8 cellular contexts compared by ENCODE assay signal in the genomic region with DNA sequence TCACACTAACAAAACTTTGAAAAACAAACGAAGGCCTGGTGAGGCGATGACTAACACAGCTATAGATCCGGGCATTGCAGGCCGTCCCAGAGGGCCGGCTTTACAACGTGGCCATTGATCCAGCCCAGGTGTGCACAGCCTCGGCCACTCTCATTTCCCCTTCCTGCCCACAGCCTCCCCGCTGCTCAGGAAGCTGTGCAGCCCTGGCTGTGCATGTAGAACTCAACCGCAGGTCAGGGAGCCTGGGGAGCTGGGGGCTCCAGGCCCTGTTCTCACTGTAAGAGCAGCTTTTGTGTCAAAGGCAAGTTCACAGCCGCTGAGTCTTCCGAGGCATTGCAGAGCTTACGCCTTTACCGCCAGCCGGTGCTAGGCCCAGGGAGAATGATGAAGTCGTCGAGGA.
DNase-seq lines count a peak whose midpoint lies in the region; ATAC-seq and TF ChIP-seq lines count a peak whose summit lies in the region.

No MANE protein-coding gene starts in this region.

- CTCF ChIA-PET in CD4-positive, alpha-beta T cell (lab: Charles Lee): no interaction called here

- H3K27ac Mint-ChIP-seq in CD4-positive, alpha-beta T cell: peak overlapping the region; percentile 82
- H3K27ac Mint-ChIP-seq in activated T-helper 1 cell treated with anti-CD3 and anti-CD28 coated beads, Interleukin-12 subunit alpha, Interleukin-12 subunit beta, Interleukin-2, Interleukin-4 antibody, amounts not matched to agents 30 ng/mL and 10 ng/mL and 1 ng/mL, durations not matched to agents 14 hours and 24 hours and 36 hours: no peak overlapping the region
- peak overlapping the region; percentile 93 for H3K27ac Mint-ChIP-seq in stimulated activated naive B cell treated with anti-CD40 and anti-IgM and Interleukin-4, amounts not matched to agents 10 μg/mL and 1 μg/mL and 100 μg/mL, for 72 hours

- intact Hi-C loops in CD4-positive, alpha-beta T cell (cut with DNase I, micrococcal nuclease): no loop called here
- intact Hi-C loops in activated T-helper 1 cell treated with anti-CD3 and anti-CD28 coated beads, Interleukin-12 subunit alpha, Interleukin-12 subunit beta, Interleukin-2, Interleukin-4 antibody, amounts not matched to agents 30 ng/mL and 10 ng/mL and 1 ng/mL, durations not matched to agents 14 hours and 24 hours and 36 hours (cut with micrococcal nuclease): no loop called here

- peak; percentile 76 for ATAC-seq in CD4-positive, alpha-beta T cell (ENCODE audit: poor library complexity)
- peak; percentile 83 for ATAC-seq in GM19468 (IDR thresholded peaks at IDR 0.05; ENCODE audit: extremely low read depth, unreplicated experiment)
- ATAC-seq in HG03442 (IDR thresholded peaks at IDR 0.05; ENCODE audit: unreplicated experiment): peak; percentile 97
- ATAC-seq in stimulated activated naive B cell treated with anti-CD40 and anti-IgM and Interleukin-4, amounts not matched to agents 10 μg/mL and 1 μg/mL and 100 μg/mL, for 72 hours (replicated peaks): peak; percentile 96 to 97

- H3K36me3 ChIP-seq in SJCRH30: no peaks in the 10 kb centered on the region

- H3K4me3 Mint-ChIP-seq in CD4-positive, alpha-beta T cell: peak overlapping the region; percentile 23
- no peak overlapping the region for H3K4me3 Mint-ChIP-seq in activated T-helper 1 cell treated with anti-CD3 and anti-CD28 coated beads, Interleukin-12 subunit alpha, Interleukin-12 subunit beta, Interleukin-2, Interleukin-4 antibody, amounts not matched to agents 30 ng/mL and 10 ng/mL and 1 ng/mL, durations not matched to agents 14 hours and 24 hours and 36 hours
- peak overlapping the region; percentile 73 to 76 for H3K4me3 Mint-ChIP-seq in stimulated activated naive B cell treated with anti-CD40 and anti-IgM and Interleukin-4, amounts not matched to agents 10 μg/mL and 1 μg/mL and 100 μg/mL, for 72 hours

- no peaks in the 10 kb centered on the region for H3K27me3 ChIP-seq in CD4-positive, alpha-beta T cell (ENCODE audit: control insufficient read depth, insufficient read depth, low read length)
- H3K27me3 ChIP-seq in SJCRH30: no peaks in the 10 kb centered on the region

- H3K4me3 ChIP-seq in SJCRH30: no peak overlapping the region

- no peaks in the 10 kb centered on the region for H3K9me3 ChIP-seq in CD4-positive, alpha-beta T cell (ENCODE audit: control insufficient read depth, low read length)
- no peaks in the 10 kb centered on the region for H3K9me3 ChIP-seq in SJCRH30 (replicated peaks)

- no peaks in the 10 kb centered on the region for H3K9me3 Mint-ChIP-seq in CD4-positive, alpha-beta T cell
- no peaks in the 10 kb centered on the region for H3K9me3 Mint-ChIP-seq in activated T-helper 1 cell treated with anti-CD3 and anti-CD28 coated beads, Interleukin-12 subunit alpha, Interleukin-12 subunit beta, Interleukin-2, Interleukin-4 antibody, amounts not matched to agents 30 ng/mL and 10 ng/mL and 1 ng/mL, durations not matched to agents 14 hours and 24 hours and 36 hours
- H3K9me3 Mint-ChIP-seq in stimulated activated naive B cell treated with anti-CD40 and anti-IgM and Interleukin-4, amounts not matched to agents 10 μg/mL and 1 μg/mL and 100 μg/mL, for 72 hours: peaks cover 9 to 11% of the 10 kb centered on the region in 2 donors

- no peaks in the 10 kb centered on the region for H3K36me3 Mint-ChIP-seq in CD4-positive, alpha-beta T cell (ENCODE audit: low read depth)
- no peaks in the 10 kb centered on the region for H3K36me3 Mint-ChIP-seq in activated T-helper 1 cell treated with anti-CD3 and anti-CD28 coated beads, Interleukin-12 subunit alpha, Interleukin-12 subunit beta, Interleukin-2, Interleukin-4 antibody, amounts not matched to agents 30 ng/mL and 10 ng/mL and 1 ng/mL, durations not matched to agents 14 hours and 24 hours and 36 hours (ENCODE audit: low read depth)
- peaks cover 10 to 11% of the 10 kb centered on the region in 2 donors for H3K36me3 Mint-ChIP-seq in stimulated activated naive B cell treated with anti-CD40 and anti-IgM and Interleukin-4, amounts not matched to agents 10 μg/mL and 1 μg/mL and 100 μg/mL, for 72 hours

- DNase-seq in CD4-positive, alpha-beta T cell: peak in 9 of 10 experiments; percentile 4 to 37 (median 17)
- DNase-seq in activated T-helper 1 cell treated with anti-CD3 and anti-CD28 coated beads, Interleukin-12 subunit alpha, Interleukin-12 subunit beta, Interleukin-2, Interleukin-4 antibody, amounts not matched to agents 30 ng/mL and 10 ng/mL and 1 ng/mL, durations not matched to agents 14 hours and 24 hours and 36 hours (ENCODE audit: low spot score): peak; percentile 4
- DNase-seq in stimulated activated naive B cell treated with anti-CD40 and anti-IgM and Interleukin-4, amounts not matched to agents 10 μg/mL and 1 μg/mL and 100 μg/mL, for 72 hours: peak; percentile 81
- DNase-seq in hypothalamus (lab: John Stamatoyannopoulos, UW): no peak
- DNase-seq in SJCRH30: no peak
- DNase-seq in stimulated activated CD4-positive, alpha-beta T cell treated with anti-CD3 and anti-CD28 coated beads, Interleukin-1b, Interleukin-23, amount 100 ng/mL, for 48 hours: no peak

- no peaks in the 10 kb centered on the region for H3K27me3 Mint-ChIP-seq in CD4-positive, alpha-beta T cell
- peaks cover 8% of the 10 kb centered on the region for H3K27me3 Mint-ChIP-seq in activated T-helper 1 cell treated with anti-CD3 and anti-CD28 coated beads, Interleukin-12 subunit alpha, Interleukin-12 subunit beta, Interleukin-2, Interleukin-4 antibody, amounts not matched to agents 30 ng/mL and 10 ng/mL and 1 ng/mL, durations not matched to agents 14 hours and 24 hours and 36 hours (ENCODE audit: insufficient read depth)
- no peaks in the 10 kb centered on the region for H3K27me3 Mint-ChIP-seq in stimulated activated naive B cell treated with anti-CD40 and anti-IgM and Interleukin-4, amounts not matched to agents 10 μg/mL and 1 μg/mL and 100 μg/mL, for 72 hours

- TF ChIP-seq CTCF in CD4-positive, alpha-beta T cell (IDR thresholded peaks at IDR 0.05): no peak

- H3K4me1 ChIP-seq in SJCRH30: no peaks in the 10 kb centered on the region

- H3K27ac ChIP-seq in CD4-positive, alpha-beta T cell (ENCODE audit: low read depth, low read length): no peak overlapping the region
- no peak overlapping the region for H3K27ac ChIP-seq in SJCRH30

- POLR2A ChIA-PET in CD4-positive, alpha-beta T cell (lab: Charles Lee): interaction anchor here (0.6 kb wide), 1 partner anchor 95 kb away, joined by 4 read pairs; no protein-coding TSS in a partner anchor

- peaks cover 40% of the 10 kb centered on the region for H3K4me1 Mint-ChIP-seq in CD4-positive, alpha-beta T cell (ENCODE audit: low read depth)
- H3K4me1 Mint-ChIP-seq in activated T-helper 1 cell treated with anti-CD3 and anti-CD28 coated beads, Interleukin-12 subunit alpha, Interleukin-12 subunit beta, Interleukin-2, Interleukin-4 antibody, amounts not matched to agents 30 ng/mL and 10 ng/mL and 1 ng/mL, durations not matched to agents 14 hours and 24 hours and 36 hours (ENCODE audit: low read depth): peaks cover 13% of the 10 kb centered on the region
- H3K4me1 Mint-ChIP-seq in stimulated activated naive B cell treated with anti-CD40 and anti-IgM and Interleukin-4, amounts not matched to agents 10 μg/mL and 1 μg/mL and 100 μg/mL, for 72 hours: peaks cover 48 to 82% of the 10 kb centered on the region in 2 donors

Comparison
In these comparisons a context has a peak if more than half of its experiments do, and no peak if none do; other contexts are left out.
1. DNase-seq: peak in CD4-positive, alpha-beta T cell (9 of 10), activated T-helper 1 cell treated with anti-CD3 and anti-CD28 coated beads, Interleukin-12 subunit alpha, Interleukin-12 subunit beta, Interleukin-2, Interleukin-4 antibody, amounts not matched to agents 30 ng/mL and 10 ng/mL and 1 ng/mL, durations not matched to agents 14 hours and 24 hours and 36 hours (single experiment) and stimulated activated naive B cell treated with anti-CD40 and anti-IgM and Interleukin-4, amounts not matched to agents 10 μg/mL and 1 μg/mL and 100 μg/mL, for 72 hours (single experiment); none in hypothalamus (0 of 51), SJCRH30 (0 of 2) and stimulated activated CD4-positive, alpha-beta T cell treated with anti-CD3 and anti-CD28 coated beads, Interleukin-1b, Interleukin-23, amount 100 ng/mL, for 48 hours (single experiment).
2. Peak in every context shown above with its lines, with median percentiles within 50 percentile points of each other: ATAC-seq.